11 cellular contexts compared by ENCODE assay signal in genomic region chr1:173863224-173864151, GRCh38. TPM values are rescaled to one million over a fixed set of nuclear protein-coding genes. Genes with fewer than 3 reads are reported as not detected.
DNase-seq lines count a peak whose midpoint lies in the region; ATAC-seq and TF ChIP-seq lines count a peak whose summit lies in the region.
"Had no signal": no experiment of that assay in that cellular context is flagged by ENCODE, and none has a peak within 500 bp of the region (broad histone marks: within the 10 kb centered on the region; RNA-seq: fewer than 3 reads in every experiment).

No MANE protein-coding gene starts in this region.

- intact Hi-C loops in Calu3 (cut with micrococcal nuclease; ENCODE audit: unreplicated experiment) = no loop called here
- intact Hi-C loops in activated CD4-positive, alpha-beta memory T cell treated with anti-CD3 and anti-CD28 coated beads for 36 hours (cut with micrococcal nuclease) = no loop called here
- intact Hi-C loops in body of pancreas (cut with DNase I) = loop anchor here (10.0 kb wide), 1 partner anchor 91 kb away; no protein-coding TSS in a partner anchor

- TF ChIP-seq CTCF in Calu3 (IDR thresholded peaks at IDR 0.05; ENCODE audit: unreplicated experiment) (no peak), HEK293 (tag by site-specific recombination; IDR thresholded peaks at IDR 0.05) (no peak), body of pancreas (IDR thresholded peaks at IDR 0.05) (no peak)

- CTCF ChIA-PET in Calu3 (lab: Charles Lee) = interaction anchor here (0.6 to 0.7 kb wide), 2 partner anchors 215 to 292 kb away, joined by 5 to 6 read pairs; no protein-coding TSS in a partner anchor
- CTCF ChIA-PET in HEK293 (lab: Yijun Ruan, JAX) = interaction anchor here (0.8 kb wide), 1 partner anchor 52 kb away, joined by 4 read pairs; no protein-coding TSS in a partner anchor
- CTCF ChIA-PET in activated CD4-positive, alpha-beta memory T cell treated with anti-CD3 and anti-CD28 coated beads for 36 hours (lab: Charles Lee) = interaction anchor here (1.2 kb wide), 1 partner anchor 9 kb away, joined by 3 read pairs; no protein-coding TSS in a partner anchor

- no peaks in the 10 kb centered on the region for H3K9me3 ChIP-seq in HEK293 (ENCODE audit: control insufficient read depth, insufficient read depth, low read depth, low read length)
- no peaks in the 10 kb centered on the region for H3K9me3 ChIP-seq in mesodermal cell (ENCODE audit: control insufficient read depth, low read length)
- H3K9me3 ChIP-seq in body of pancreas = no peaks in the 10 kb centered on the region
- H3K9me3 ChIP-seq: tibial nerve had no signal

- POLR2A ChIA-PET in HEK293 (lab: Yijun Ruan, JAX) = interaction anchor here (0.6 to 2.8 kb wide), 3 partner anchors 12 to 62 kb away, joined by 3 to 11 read pairs (median 4); partner anchors contain the start of genes CENPL and DARS2
- POLR2A ChIA-PET in activated CD4-positive, alpha-beta memory T cell treated with anti-CD3 and anti-CD28 coated beads for 36 hours (lab: Charles Lee) = interaction anchor here (0.6 to 4.0 kb wide), 4 partner anchors 9 to 242 kb away, joined by 3 to 21 read pairs (median 6); partner anchors contain the start of genes CENPL and DARS2

- peaks cover 28% of the 10 kb centered on the region for H3K4me1 Mint-ChIP-seq in Calu3 (ENCODE audit: low read depth, unreplicated experiment)
- H3K4me1 Mint-ChIP-seq in activated CD4-positive, alpha-beta memory T cell treated with anti-CD3 and anti-CD28 coated beads for 36 hours (ENCODE audit: low read depth) = peaks cover 36% of the 10 kb centered on the region

- no TSS peak for BruUV-seq in Calu3 (replicated peaks; lab: Mats Ljungman, UMichigan)

- no peak for DNase-seq in Calu3
- no peak for DNase-seq in activated CD4-positive, alpha-beta memory T cell treated with anti-CD3 and anti-CD28 coated beads for 36 hours
- DNase-seq in superior temporal gyrus (ENCODE audit: extremely low spot score) = no peak
- no peak for DNase-seq in body of pancreas
- DNase-seq: anterior cingulate cortex had no signal

- H3K36me3 Mint-ChIP-seq in Calu3 (ENCODE audit: insufficient read depth, unreplicated experiment) = peaks cover 97% of the 10 kb centered on the region
- H3K36me3 Mint-ChIP-seq in activated CD4-positive, alpha-beta memory T cell treated with anti-CD3 and anti-CD28 coated beads for 36 hours = peaks cover 64% of the 10 kb centered on the region

- H3K4me1 ChIP-seq in HEK293 (ENCODE audit: control insufficient read depth, insufficient read depth, low read length) (no peaks in the 10 kb centered on the region), mesodermal cell (ENCODE audit: control insufficient read depth, insufficient read depth, low read length, poor library complexity, severe bottlenecking) (no peaks in the 10 kb centered on the region), body of pancreas (peaks cover 33% of the 10 kb centered on the region)

- peak overlapping the region; percentile 100 for H3K27ac Mint-ChIP-seq in Calu3 (ENCODE audit: unreplicated experiment)
- H3K27ac Mint-ChIP-seq in activated CD4-positive, alpha-beta memory T cell treated with anti-CD3 and anti-CD28 coated beads for 36 hours = peak overlapping the region; percentile 98

- ATAC-seq in HG02763 (IDR thresholded peaks at IDR 0.05; ENCODE audit: unreplicated experiment) (no peak), HG02885 (IDR thresholded peaks at IDR 0.05; ENCODE audit: poor library complexity, unreplicated experiment) (no peak), body of pancreas (no peak)

- no peaks in the 10 kb centered on the region for H3K9me3 Mint-ChIP-seq in Calu3 (ENCODE audit: low read depth, unreplicated experiment)
- no peaks in the 10 kb centered on the region for H3K9me3 Mint-ChIP-seq in activated CD4-positive, alpha-beta memory T cell treated with anti-CD3 and anti-CD28 coated beads for 36 hours

- peak overlapping the region; percentile 81 for H3K4me3 Mint-ChIP-seq in Calu3 (ENCODE audit: low read depth, unreplicated experiment)
- peak overlapping the region; percentile 99 for H3K4me3 Mint-ChIP-seq in activated CD4-positive, alpha-beta memory T cell treated with anti-CD3 and anti-CD28 coated beads for 36 hours

- H3K27ac ChIP-seq in HEK293 (ENCODE audit: extremely low read depth, low read depth, low read length) = no peak overlapping the region
- H3K27ac ChIP-seq in mesodermal cell (ENCODE audit: low read depth, low read length, severe bottlenecking) = peak overlapping the region; percentile 45
- no peak overlapping the region for H3K27ac ChIP-seq in body of pancreas

- no peak for TF ChIP-seq POLR2A in body of pancreas (IDR thresholded peaks at IDR 0.05)

- no peaks in the 10 kb centered on the region for H3K27me3 ChIP-seq in body of pancreas
- H3K27me3 ChIP-seq: tibial nerve had no signal

- H3K36me3 ChIP-seq in HEK293 (ENCODE audit: control insufficient read depth in 2 of 2, insufficient read depth in 1 of 2, low read length in 2 of 2) (peaks cover 29 to 78% of the 10 kb centered on the region in 2 experiments), mesodermal cell (ENCODE audit: control insufficient read depth, insufficient read depth, low read length) (peaks cover 76% of the 10 kb centered on the region), body of pancreas (replicated peaks in 1 of 2; ENCODE audit: insufficient read depth in 1 of 2, low read depth in 2 of 2) (peaks cover 0 to 15% of the 10 kb centered on the region in 2 donors)

- H3K27me3 Mint-ChIP-seq in Calu3 (ENCODE audit: unreplicated experiment) = peaks cover 13% of the 10 kb centered on the region
- H3K27me3 Mint-ChIP-seq in activated CD4-positive, alpha-beta memory T cell treated with anti-CD3 and anti-CD28 coated beads for 36 hours = peaks cover 3% of the 10 kb centered on the region

- H3K4me3 ChIP-seq in HEK293 (ENCODE audit: low read depth, low read length) (no peak overlapping the region), mesodermal cell (ENCODE audit: extremely low read depth, insufficient read depth, low read length, poor library complexity, severe bottlenecking) (no peak overlapping the region), body of pancreas (no peak overlapping the region)
- H3K4me3 ChIP-seq: tibial nerve had no signal

TF ChIP-seq in HEK293, 187 proteins besides CTCF, POLR2A, EP300 and RAD21 (continues in another document):
- TF ChIP-seq OSR2 (tag by site-specific recombination; IDR thresholded peaks at IDR 0.05) = no peak
- TF ChIP-seq ZNF558 (tag by site-specific recombination; IDR thresholded peaks at IDR 0.05) = 0 out of 2 replicates have a peak, but pooled peaks have one; percentile 7
- no peak for TF ChIP-seq OVOL3 (tag by site-specific recombination; IDR thresholded peaks at IDR 0.05)
- TF ChIP-seq FEZF1 (tag by site-specific recombination; IDR thresholded peaks at IDR 0.05) = no peak
- no peak for TF ChIP-seq ZSCAN30 (tag by site-specific recombination; IDR thresholded peaks at IDR 0.05)
- peak; percentile 67 for TF ChIP-seq ZNF585B (tag by site-specific recombination; IDR thresholded peaks at IDR 0.05)
- no peak for TF ChIP-seq ZNF664 (tag by site-specific recombination; IDR thresholded peaks at IDR 0.05)
- no peak for TF ChIP-seq ZNF391 (tag by site-specific recombination; IDR thresholded peaks at IDR 0.05; ENCODE audit: borderline replicate concordance, low read depth)
- TF ChIP-seq ZNF768 (tag by site-specific recombination; IDR thresholded peaks at IDR 0.05) = no peak
- TF ChIP-seq ZNF514 (tag by site-specific recombination; IDR thresholded peaks at IDR 0.05) = no peak
- no peak for TF ChIP-seq ZNF785 (tag by site-specific recombination; IDR thresholded peaks at IDR 0.05)
- TF ChIP-seq PRDM1 (tag by site-specific recombination; IDR thresholded peaks at IDR 0.05) = 0 out of 2 replicates have a peak, but pooled peaks have one; percentile 21
- TF ChIP-seq BCL11B (tag by site-specific recombination; IDR thresholded peaks at IDR 0.05; ENCODE audit: low read depth) = no peak

RNA-seq across cellular contexts. Expression of gene GAS5, which starts 4.3 kb away (rescaled TPM):
- total RNA-seq in Calu3 (2022) (345 and 367 TPM in 2 replicates), body of pancreas (100 to 1,000 TPM; 413 to 570 TPM)
- total RNA-seq in activated CD4-positive, alpha-beta memory T cell treated with anti-CD3 and anti-CD28 coated beads for 36 hours = 100 to 1,000 TPM; 913 to 929 TPM
- polyA plus RNA-seq in mesodermal cell (2013, experiment 1 of 2) = 347 TPM
- 363 TPM for polyA plus RNA-seq in mesodermal cell (2013, experiment 2 of 2)

RNA-seq across cellular contexts. Expression of gene ZBTB37, which starts 4.7 kb away (rescaled TPM):
- total RNA-seq in Calu3 (2022) (10.9 and 11.7 TPM in 2 replicates), body of pancreas (1 to 10 TPM; 6.2 to 6.6 TPM)
- 1 to 10 TPM; 8.2 to 8.3 TPM for total RNA-seq in activated CD4-positive, alpha-beta memory T cell treated with anti-CD3 and anti-CD28 coated beads for 36 hours
- 4.3 TPM for polyA plus RNA-seq in mesodermal cell (2013, experiment 1 of 2)
- 3.2 TPM for polyA plus RNA-seq in mesodermal cell (2013, experiment 2 of 2)

RNA-seq across cellular contexts. Expression of gene CENPL, which starts 38.8 kb away (rescaled TPM):
- total RNA-seq in Calu3 (2022) (30.3 and 31.2 TPM in 2 replicates), body of pancreas (1 to 10 TPM in 1 of 2 donors, under 1 TPM in 1; 0.99 to 1.0 TPM)
- 10 to 100 TPM; 24.5 to 26.3 TPM for total RNA-seq in activated CD4-positive, alpha-beta memory T cell treated with anti-CD3 and anti-CD28 coated beads for 36 hours
- 8.9 TPM for polyA plus RNA-seq in mesodermal cell (2013, experiment 1 of 2)
- 9.3 TPM for polyA plus RNA-seq in mesodermal cell (2013, experiment 2 of 2)

RNA-seq across cellular contexts. Expression of gene DARS2, which starts 39.0 kb away (rescaled TPM):
- total RNA-seq in Calu3 (2022) (48.4 and 56.3 TPM in 2 replicates), body of pancreas (10 to 100 TPM in 1 of 2 donors, 1 to 10 TPM in 1; 7.5 to 11.2 TPM)
- 10 to 100 TPM; 43.1 to 43.6 TPM for total RNA-seq in activated CD4-positive, alpha-beta memory T cell treated with anti-CD3 and anti-CD28 coated beads for 36 hours
- 20.5 TPM for polyA plus RNA-seq in mesodermal cell (2013, experiment 1 of 2)
- polyA plus RNA-seq in mesodermal cell (2013, experiment 2 of 2) = 23.1 TPM

RNA-seq across cellular contexts. Expression of gene SERPINC1, which starts 53.6 kb away (rescaled TPM):
- total RNA-seq in Calu3 (2022) = 0.59 TPM in 1 of 2 replicates, not detected in the other
- not detected for total RNA-seq in activated CD4-positive, alpha-beta memory T cell treated with anti-CD3 and anti-CD28 coated beads for 36 hours
- polyA plus RNA-seq in mesodermal cell (2013, experiment 1 of 2) = not detected
- polyA plus RNA-seq in mesodermal cell (2013, experiment 2 of 2) = not detected
- not detected for total RNA-seq in body of pancreas
- total RNA-seq: lung microvascular endothelial cell, tibial nerve had no signal

Comparison
In these comparisons a context has a peak if more than half of its experiments do, and no peak if none do; other contexts are left out.
1. RNA of gene CENPL, which starts 38.8 kb away (total RNA-seq): 30.3 to 31.2 TPM in Calu3 and 24.5 to 26.3 TPM in activated CD4-positive, alpha-beta memory T cell treated with anti-CD3 and anti-CD28 coated beads for 36 hours; 0.99 to 1.0 TPM in body of pancreas; every median in the first group is over 10 times any median in the second.